In genomic region chr3:13584427-13584891, GRCh38 we compare ENCODE assay signal across 21 cellular contexts. TPM values are rescaled to one million over a fixed set of nuclear protein-coding genes. Genes with fewer than 3 reads are reported as not detected.
"Had no signal": no experiment of that assay in that cellular context is flagged by ENCODE, and none has a peak within 500 bp of the region (broad histone marks: within the 10 kb centered on the region; RNA-seq: fewer than 3 reads in every experiment).

No MANE protein-coding gene starts in this region.

- H3K27me3 ChIP-seq: cardiac muscle cell, foreskin keratinocyte, hepatocyte, upper lobe of left lung had no signal

- H3K4me3 Mint-ChIP-seq: activated CD4-positive, alpha-beta memory T cell treated with anti-CD3 and anti-CD28 coated beads for 36 hours; activated CD4-positive, alpha-beta T cell treated with anti-CD3 and anti-CD28 coated beads for 36 hours; activated naive CD8-positive, alpha-beta T cell treated with anti-CD3 and anti-CD28 coated beads for 36 hours; activated T-helper 1 cell treated with anti-CD3 and anti-CD28 coated beads, Interleukin-12 subunit alpha, Interleukin-12 subunit beta, Interleukin-2, Interleukin-4 antibody, amounts not matched to agents 30 ng/mL and 10 ng/mL and 1 ng/mL, durations not matched to agents 14 hours and 24 hours and 36 hours; nephron had no signal

- H3K4me1 ChIP-seq: lower lobe of right lung, upper lobe of left lung had no signal

- H3K27ac ChIP-seq: cardiac muscle cell, foreskin keratinocyte, hepatocyte, lower lobe of right lung, thoracic aorta, upper lobe of left lung had no signal

- H3K9me3 ChIP-seq: lower lobe of right lung, thoracic aorta, upper lobe of left lung had no signal

- H3K36me3 Mint-ChIP-seq: activated CD4-positive, alpha-beta memory T cell treated with anti-CD3 and anti-CD28 coated beads for 36 hours; activated naive CD8-positive, alpha-beta T cell treated with anti-CD3 and anti-CD28 coated beads for 36 hours had no signal

- H3K9me3 Mint-ChIP-seq: activated CD4-positive, alpha-beta memory T cell treated with anti-CD3 and anti-CD28 coated beads for 36 hours; activated naive CD8-positive, alpha-beta T cell treated with anti-CD3 and anti-CD28 coated beads for 36 hours; activated T-helper 1 cell treated with anti-CD3 and anti-CD28 coated beads, Interleukin-12 subunit alpha, Interleukin-12 subunit beta, Interleukin-2, Interleukin-4 antibody, amounts not matched to agents 30 ng/mL and 10 ng/mL and 1 ng/mL, durations not matched to agents 14 hours and 24 hours and 36 hours; nephron had no signal

- H3K27ac Mint-ChIP-seq: activated CD4-positive, alpha-beta memory T cell treated with anti-CD3 and anti-CD28 coated beads for 36 hours; activated CD4-positive, alpha-beta T cell treated with anti-CD3 and anti-CD28 coated beads for 36 hours; activated naive CD8-positive, alpha-beta T cell treated with anti-CD3 and anti-CD28 coated beads for 36 hours; activated T-helper 1 cell treated with anti-CD3 and anti-CD28 coated beads, Interleukin-12 subunit alpha, Interleukin-12 subunit beta, Interleukin-2, Interleukin-4 antibody, amounts not matched to agents 30 ng/mL and 10 ng/mL and 1 ng/mL, durations not matched to agents 14 hours and 24 hours and 36 hours; nephron; progenitor cell of endocrine pancreas had no signal

- H3K27me3 Mint-ChIP-seq: activated CD4-positive, alpha-beta memory T cell treated with anti-CD3 and anti-CD28 coated beads for 36 hours; activated CD4-positive, alpha-beta T cell treated with anti-CD3 and anti-CD28 coated beads for 36 hours; activated naive CD8-positive, alpha-beta T cell treated with anti-CD3 and anti-CD28 coated beads for 36 hours had no signal

- ATAC-seq: activated CD4-positive, alpha-beta T cell treated with anti-CD3 and anti-CD28 coated beads for 36 hours; left cardiac atrium; lower lobe of right lung had no signal

- H3K79me2 ChIP-seq: hepatocyte had no signal

- H3K4me1 Mint-ChIP-seq: activated CD4-positive, alpha-beta T cell treated with anti-CD3 and anti-CD28 coated beads for 36 hours; nephron had no signal

- H3K4me2 ChIP-seq: hepatocyte had no signal

- DNase-seq: activated CD4-positive, alpha-beta memory T cell treated with anti-CD3 and anti-CD28 coated beads for 36 hours; activated CD4-positive, alpha-beta T cell treated with anti-CD3 and anti-CD28 coated beads for 36 hours; activated naive CD4-positive, alpha-beta T cell; activated naive CD8-positive, alpha-beta T cell treated with anti-CD3 and anti-CD28 coated beads for 36 hours; activated T-cell treated with anti-CD3 and anti-CD28 coated beads for 4 hours; amniotic stem cell; foreskin keratinocyte; left cardiac atrium; lower lobe of right lung; occipital lobe; stimulated activated CD4-positive, alpha-beta T cell treated with anti-CD3 and anti-CD28 coated beads, Interleukin-15, amount 100 ng/mL, for 24 hours; stimulated activated CD4-positive, alpha-beta T cell treated with anti-CD3 and anti-CD28 coated beads, Interleukin-2, amount 100 ng/mL, for 48 hours; upper lobe of left lung had no signal

- H3K4me3 ChIP-seq: cardiac muscle cell, hepatocyte, lower lobe of right lung, skin epidermis, thoracic aorta, upper lobe of left lung had no signal

- H3K36me3 ChIP-seq: cardiac muscle cell, lower lobe of right lung, thoracic aorta, upper lobe of left lung had no signal

- H2AFZ ChIP-seq: hepatocyte had no signal

RNA-seq across cellular contexts. Expression of gene FBLN2, which starts 35.5 kb away (rescaled TPM):
- total RNA-seq: activated CD4-positive, alpha-beta memory T cell treated with anti-CD3 and anti-CD28 coated beads for 36 hours; activated T-helper 1 cell treated with anti-CD3 and anti-CD28 coated beads, Interleukin-12 subunit alpha, Interleukin-12 subunit beta, Interleukin-2, Interleukin-4 antibody, amounts not matched to agents 30 ng/mL and 10 ng/mL and 1 ng/mL, durations not matched to agents 14 hours and 24 hours and 36 hours; T-helper 2 cell treated with Interferon-gamma antibody and Interleukin-4, amounts not matched to agents 100 ng/mL and 5 ng/mL, for 36 hours had no signal
